Comparison of ENCODE assay signal across 30 cellular contexts in the genomic region with DNA sequence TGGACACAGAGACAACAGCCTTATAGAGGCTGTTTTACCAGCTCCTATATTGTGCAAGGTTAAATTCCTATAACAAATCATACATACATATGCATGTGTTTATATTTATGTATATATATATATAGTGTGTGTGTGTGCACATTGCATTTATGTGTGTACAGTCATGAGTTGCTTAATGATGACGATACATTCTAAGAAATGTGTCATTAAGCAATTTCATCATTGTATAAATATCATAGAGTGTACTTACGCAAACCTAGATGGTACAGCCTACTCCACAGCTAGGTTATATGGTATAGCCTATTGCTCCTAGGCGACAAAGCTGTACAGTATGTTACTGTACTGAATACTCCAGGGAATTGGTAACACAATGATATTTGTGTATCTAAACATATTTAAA.
"Had no signal": no experiment of that assay in that cellular context is flagged by ENCODE, and none has a peak within 500 bp of the region (broad histone marks: within the 10 kb centered on the region; RNA-seq: fewer than 3 reads in every experiment).

No MANE protein-coding gene starts in this region.

- DNase-seq: activated B cell treated with CpG ODN at 0.5 μM for 24 hours; activated CD4-positive, alpha-beta T cell treated with anti-CD3 and anti-CD28 coated beads for 36 hours; activated CD4-positive, alpha-beta T cell treated with anti-CD3 and anti-CD28 coated beads, Interleukin-2, amount 50 U/mL, for 4 hours; activated CD8-positive, alpha-beta memory T cell treated with anti-CD3 and anti-CD28 coated beads for 24 hours; activated CD8-positive, alpha-beta memory T cell treated with anti-CD3 and anti-CD28 coated beads, Interleukin-2, amount 50 U/mL, for 4 hours; activated naive CD4-positive, alpha-beta T cell; activated T-cell treated with anti-CD3 and anti-CD28 coated beads, Interleukin-2, amount 50 U/mL, for 24 hours; adrenal gland; cerebellar nuclear complex; cortex of kidney; endodermal cell; foreskin melanocyte; immature natural killer cell; kidney glomerular epithelial cell; left lung; midbrain; natural killer cell; ovary; stimulated activated CD4-positive, alpha-beta T cell treated with anti-CD3 and anti-CD28 coated beads, Interleukin-12 subunit alpha, Interleukin-12 subunit beta, amount 100 ng/mL, for 4 hours; stimulated activated CD4-positive, alpha-beta T cell treated with anti-CD3 and anti-CD28 coated beads, Interleukin-4, amount 100 ng/mL, for 4 hours; stimulated activated naive CD8-positive, alpha-beta T cell treated with anti-CD3 and anti-CD28 coated beads, Interleukin-15, Interleukin-2, amounts not matched to agents 100 U/mL and 50 U/mL, for 24 hours; substantia nigra had no signal

- H3K27ac ChIP-seq: adrenal gland, epithelial cell of prostate, hepatocyte, left lung, neutrophil, ovary, prostate gland, tibial nerve had no signal

- H3K9me3 ChIP-seq: adrenal gland, left lung, neutrophil, ovary, prostate gland, tibial nerve had no signal

- H3K4me1 ChIP-seq: adrenal gland, left lung, prostate gland, tibial nerve had no signal

- H2AFZ ChIP-seq: hepatocyte had no signal

- H3K79me2 ChIP-seq: hepatocyte had no signal

- ATAC-seq: activated CD4-positive, alpha-beta T cell treated with anti-CD3 and anti-CD28 coated beads for 36 hours; left lung; natural killer cell; stimulated activated naive CD8-positive, alpha-beta T cell treated with anti-CD3 and anti-CD28 coated beads, Interleukin-15, Interleukin-2, amounts not matched to agents 100 U/mL and 50 U/mL, for 24 hours had no signal

- H3K4me1 Mint-ChIP-seq: activated B cell treated with CpG ODN at 0.5 μM for 24 hours; activated CD4-positive, alpha-beta T cell treated with anti-CD3 and anti-CD28 coated beads for 36 hours; endodermal cell; immature natural killer cell; natural killer cell had no signal

- H3K4me3 ChIP-seq: adrenal gland, hepatocyte, left lung, ovary, prostate gland, tibial nerve had no signal

- H3K27me3 Mint-ChIP-seq: activated B cell treated with CpG ODN at 0.5 μM for 24 hours; activated naive CD8-positive, alpha-beta T cell; activated T-cell treated with anti-CD3 and anti-CD28 coated beads, Interleukin-2, amount 50 U/mL, for 24 hours had no signal

- H3K4me3 Mint-ChIP-seq: activated B cell treated with CpG ODN at 0.5 μM for 24 hours; activated CD4-positive, alpha-beta T cell treated with anti-CD3 and anti-CD28 coated beads for 36 hours; activated naive CD8-positive, alpha-beta T cell; activated T-cell treated with anti-CD3 and anti-CD28 coated beads, Interleukin-2, amount 50 U/mL, for 24 hours; endodermal cell; immature natural killer cell; natural killer cell; T-helper 1 cell treated with Interleukin-12 subunit alpha and Interleukin-12 subunit beta and Interleukin-4 antibody, amounts not matched to agents 30 μg/mL and 1 μg/mL, for 36 hours had no signal

- H3K36me3 Mint-ChIP-seq: activated naive CD8-positive, alpha-beta T cell; immature natural killer cell; natural killer cell had no signal

- H3K27me3 ChIP-seq: adrenal gland, hepatocyte, left lung, neutrophil, ovary, tibial nerve had no signal

- H3K9me3 Mint-ChIP-seq: activated B cell treated with CpG ODN at 0.5 μM for 24 hours; activated T-cell treated with anti-CD3 and anti-CD28 coated beads, Interleukin-2, amount 50 U/mL, for 24 hours; activated T-helper 2 cell treated with anti-CD3 and anti-CD28 coated beads, Interferon-gamma antibody, Interleukin-2, Interleukin-4, amounts not matched to agents 10 μg/mL and 5 μg/mL and 100 μg/mL, durations not matched to agents 14 hours and 24 hours and 36 hours; immature natural killer cell; natural killer cell; T-helper 1 cell treated with Interleukin-12 subunit alpha and Interleukin-12 subunit beta and Interleukin-4 antibody, amounts not matched to agents 30 μg/mL and 1 μg/mL, for 36 hours had no signal

- H3K36me3 ChIP-seq: adrenal gland, left lung, neutrophil, ovary, prostate gland, tibial nerve had no signal

- H3K27ac Mint-ChIP-seq: activated B cell treated with CpG ODN at 0.5 μM for 24 hours; activated CD4-positive, alpha-beta T cell treated with anti-CD3 and anti-CD28 coated beads for 36 hours; activated naive CD8-positive, alpha-beta T cell; activated T-cell treated with anti-CD3 and anti-CD28 coated beads, Interleukin-2, amount 50 U/mL, for 24 hours; activated T-helper 2 cell treated with anti-CD3 and anti-CD28 coated beads, Interferon-gamma antibody, Interleukin-2, Interleukin-4, amounts not matched to agents 10 μg/mL and 5 μg/mL and 100 μg/mL, durations not matched to agents 14 hours and 24 hours and 36 hours; endodermal cell; immature natural killer cell; natural killer cell; T-helper 1 cell treated with Interleukin-12 subunit alpha and Interleukin-12 subunit beta and Interleukin-4 antibody, amounts not matched to agents 30 μg/mL and 1 μg/mL, for 36 hours had no signal

- H3K4me2 ChIP-seq: hepatocyte had no signal
